Comparison of ENCODE assay signal across 1 cellular context in the genomic region with DNA sequence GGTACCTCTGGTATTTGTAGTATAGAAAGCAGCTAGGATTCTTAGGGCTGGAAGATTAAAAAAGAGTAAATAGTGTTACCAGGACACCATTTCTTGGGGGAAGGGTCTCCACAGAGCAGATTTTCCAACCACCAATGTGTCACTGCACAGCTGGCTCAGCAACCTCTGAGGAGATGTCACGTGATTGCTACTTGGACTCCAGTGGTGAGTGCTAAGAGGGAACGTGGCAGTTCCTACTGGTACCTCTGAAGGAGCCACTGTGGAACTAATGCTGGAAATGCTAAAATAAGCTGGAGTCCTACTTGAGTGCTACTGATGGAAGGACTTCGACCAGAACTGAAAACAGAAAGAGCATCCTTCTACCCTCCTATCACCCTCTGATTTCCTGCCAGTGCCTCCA.
TF ChIP-seq lines count a peak whose summit lies in the region.

No MANE protein-coding gene starts in this region.

TF ChIP-seq in HepG2, 621 proteins besides CTCF, POLR2A, EP300 and RAD21:
- TF ChIP-seq USF2 (IDR thresholded peaks at IDR 0.05; ENCODE audit: low read depth, low read length) (peak; percentile 46; the same call in 1 of the 2 replicates), USF2 (CRISPR knock-in tag; IDR thresholded peaks at IDR 0.05; ENCODE audit: borderline replicate concordance) (no peak), RAD51 (IDR thresholded peaks at IDR 0.05; ENCODE audit: borderline replicate concordance) (peak; percentile 75; the same call in 1 of the 2 replicates), ZNF350 (CRISPR knock-in tag; IDR thresholded peaks at IDR 0.05; ENCODE audit: borderline replicate concordance, low read depth) (no peak)
